Comparison of ENCODE assay signal across 1 cellular context in the genomic region with DNA sequence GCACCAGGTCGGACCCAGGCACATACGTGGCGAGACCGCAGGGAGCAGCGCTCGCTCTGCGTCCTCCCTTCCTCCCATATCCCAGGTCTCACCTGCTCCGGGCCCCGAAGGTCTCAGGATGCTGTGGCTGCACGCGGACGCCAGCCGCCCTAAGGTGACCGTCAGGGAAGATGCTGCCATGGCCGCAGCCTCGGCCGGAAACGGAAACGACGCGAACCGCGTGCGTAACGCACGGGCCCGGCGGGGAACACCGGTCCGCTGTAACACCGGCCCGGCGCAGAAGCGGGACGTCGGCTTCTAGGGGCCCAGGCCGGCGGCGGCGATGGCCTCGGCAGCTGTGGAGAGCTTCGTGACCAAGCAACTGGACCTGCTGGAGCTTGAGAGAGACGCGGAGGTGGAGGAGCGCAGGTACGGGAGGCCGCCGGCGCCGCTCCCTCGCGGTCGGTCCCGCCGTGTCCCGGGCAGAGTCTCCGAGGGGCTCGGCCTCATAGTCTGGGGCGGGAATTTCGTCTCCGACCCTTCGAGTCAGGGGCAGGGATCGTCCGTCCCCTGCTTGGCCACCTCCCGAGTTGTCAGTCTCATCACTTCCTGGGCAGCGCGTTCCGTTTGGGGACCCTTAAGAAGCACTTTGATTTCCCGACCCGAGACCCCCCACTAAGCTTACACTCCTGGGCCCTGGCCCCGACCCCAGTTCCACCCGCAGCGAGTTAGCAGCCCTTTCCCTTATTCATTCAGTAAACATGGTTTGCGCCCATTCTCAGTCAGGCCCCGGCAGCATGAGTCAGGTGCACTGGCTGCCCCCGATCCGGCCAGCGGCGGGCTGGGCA.
TF ChIP-seq lines count a peak whose summit lies in the region.

A gene (plus strand): TSS at position 261 of the 827 bp plus-strand sequence. CDS start 62 bp downstream, at position 323.
A gene (minus strand): TSS at position 202 of the 827 bp plus-strand sequence. CDS start 22 bp downstream, at position 180.

TF ChIP-seq in GM12878, 131 proteins besides CTCF, POLR2A, EP300 and RAD21 (continued from another document and continues in another):
- TF ChIP-seq ZNF274 (IDR thresholded peaks at IDR 0.05; ENCODE audit: insufficient read depth, insufficient read length) (no peak), BHLHE40 (IDR thresholded peaks at IDR 0.05; ENCODE audit: borderline replicate concordance in 1 of 2, low read depth in 2 of 2, low read length in 1 of 2) (peak; percentile 73 to 84; a peak in 3 of 4 replicates), RFX5 (IDR thresholded peaks at IDR 0.05; ENCODE audit: low read depth, low read length) (0 out of 2 replicates have a peak, but pooled peaks have one; percentile 35), SMAD1 (IDR thresholded peaks at IDR 0.05; ENCODE audit: low read depth, partially characterized antibody) (no peak), BRCA1 (IDR thresholded peaks at IDR 0.05; ENCODE audit: low read depth, low read length) (0 out of 2 replicates have a peak, but pooled peaks have one; percentile 11), TCF7 (IDR thresholded peaks at IDR 0.05; ENCODE audit: borderline replicate concordance) (no peak; the same call in 1 of the 2 replicates), POLR2AphosphoS2 (IDR thresholded peaks at IDR 0.05; ENCODE audit: low read depth, low read length) (peak; percentile 93; the same call in 1 of the 2 replicates), TAF1 (IDR thresholded peaks at IDR 0.05; ENCODE audit: borderline replicate concordance, low read depth, low read length) (peak; percentile 96), JUND (IDR thresholded peaks at IDR 0.05; ENCODE audit: low read depth, low read length) (no peak; the same call in 1 of the 2 replicates), PAX8 (IDR thresholded peaks at IDR 0.05) (no peak), FOXM1 (IDR thresholded peaks at IDR 0.05; ENCODE audit: low read depth, low read length) (no peak), CREM (IDR thresholded peaks at IDR 0.05; ENCODE audit: low read depth) (peak; percentile 99), EZH2 (IDR thresholded peaks at IDR 0.05; ENCODE audit: borderline replicate concordance, control insufficient read depth, low read depth, low read length) (no peak), SP1 (IDR thresholded peaks at IDR 0.05; ENCODE audit: low read depth, low read length) (peak; percentile 82), RELA (IDR thresholded peaks at IDR 0.05; ENCODE audit: borderline replicate concordance, partially characterized antibody) (peak; percentile 88), MEF2B (IDR thresholded peaks at IDR 0.05; ENCODE audit: partially characterized antibody, poor library complexity, severe bottlenecking) (peak; percentile 54), ZBED1 (IDR thresholded peaks at IDR 0.05; ENCODE audit: borderline replicate concordance) (0 out of 2 replicates have a peak, but pooled peaks have one; percentile 60), SMARCA5 (IDR thresholded peaks at IDR 0.05) (peak; percentile 94), STAT3 (IDR thresholded peaks at IDR 0.05; ENCODE audit: low read depth, low read length) (no peak), IRF4 (IDR thresholded peaks at IDR 0.05; ENCODE audit: low read depth, low read length) (peak; percentile 71), ASH2L (IDR thresholded peaks at IDR 0.05; ENCODE audit: borderline replicate concordance, low read depth) (0 out of 2 replicates have a peak, but pooled peaks have one; percentile 49), NR2F1 (conservative IDR thresholded peaks at IDR 0.05) (peak; percentile 65), RUNX3 (IDR thresholded peaks at IDR 0.05; ENCODE audit: low read length) (peak; percentile 88), CREB1 (IDR thresholded peaks at IDR 0.05; ENCODE audit: low read depth) (peak; percentile 98), STAT1 (conservative IDR thresholded peaks at IDR 0.05) (peak; percentile 91; the same call in 1 of the 2 replicates), RB1 (IDR thresholded peaks at IDR 0.05; ENCODE audit: borderline replicate concordance) (peak; percentile 94; the same call in 1 of the 2 replicates), NFXL1 (IDR thresholded peaks at IDR 0.05; ENCODE audit: borderline replicate concordance) (no peak), GABPA (IDR thresholded peaks at IDR 0.05; ENCODE audit: low read depth) (peak; percentile 99), TBL1XR1 (IDR thresholded peaks at IDR 0.05; ENCODE audit: low read depth, low read length) (peak; percentile 61; the same call in 1 of the 2 replicates), SPI1 (IDR thresholded peaks at IDR 0.05; ENCODE audit: borderline replicate concordance, insufficient read depth, low read depth, low read length) (no peak), YBX1 (IDR thresholded peaks at IDR 0.05) (no peak), ZNF622 (IDR thresholded peaks at IDR 0.05) (no peak), NFIC (IDR thresholded peaks at IDR 0.05; ENCODE audit: low read depth, low read length) (no peak), POU2F2 (IDR thresholded peaks at IDR 0.05; ENCODE audit: borderline replicate concordance, low read depth, low read length) (peak; percentile 95), NRF1 (conservative IDR thresholded peaks at IDR 0.05; ENCODE audit: low read depth, low read length) (no peak), ZNF384 (IDR thresholded peaks at IDR 0.05; ENCODE audit: borderline replicate concordance, low read depth, low read length) (no peak), ESRRA (IDR thresholded peaks at IDR 0.05; ENCODE audit: low read length) (peak; percentile 93), YY1 (IDR thresholded peaks at IDR 0.05; ENCODE audit: low read depth, low read length) (peak; percentile 97), SREBF2 (IDR thresholded peaks at IDR 0.05; ENCODE audit: low read length) (peak; percentile 69)
- TF ChIP-seq, protein P1, sequence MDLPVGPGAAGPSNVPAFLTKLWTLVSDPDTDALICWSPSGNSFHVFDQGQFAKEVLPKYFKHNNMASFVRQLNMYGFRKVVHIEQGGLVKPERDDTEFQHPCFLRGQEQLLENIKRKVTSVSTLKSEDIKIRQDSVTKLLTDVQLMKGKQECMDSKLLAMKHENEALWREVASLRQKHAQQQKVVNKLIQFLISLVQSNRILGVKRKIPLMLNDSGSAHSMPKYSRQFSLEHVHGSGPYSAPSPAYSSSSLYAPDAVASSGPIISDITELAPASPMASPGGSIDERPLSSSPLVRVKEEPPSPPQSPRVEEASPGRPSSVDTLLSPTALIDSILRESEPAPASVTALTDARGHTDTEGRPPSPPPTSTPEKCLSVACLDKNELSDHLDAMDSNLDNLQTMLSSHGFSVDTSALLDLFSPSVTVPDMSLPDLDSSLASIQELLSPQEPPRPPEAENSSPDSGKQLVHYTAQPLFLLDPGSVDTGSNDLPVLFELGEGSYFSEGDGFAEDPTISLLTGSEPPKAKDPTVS (IDR thresholded peaks at IDR 0.05; ENCODE audit: low read depth, low read length): peak; percentile 73
- TF ChIP-seq, protein P2, sequence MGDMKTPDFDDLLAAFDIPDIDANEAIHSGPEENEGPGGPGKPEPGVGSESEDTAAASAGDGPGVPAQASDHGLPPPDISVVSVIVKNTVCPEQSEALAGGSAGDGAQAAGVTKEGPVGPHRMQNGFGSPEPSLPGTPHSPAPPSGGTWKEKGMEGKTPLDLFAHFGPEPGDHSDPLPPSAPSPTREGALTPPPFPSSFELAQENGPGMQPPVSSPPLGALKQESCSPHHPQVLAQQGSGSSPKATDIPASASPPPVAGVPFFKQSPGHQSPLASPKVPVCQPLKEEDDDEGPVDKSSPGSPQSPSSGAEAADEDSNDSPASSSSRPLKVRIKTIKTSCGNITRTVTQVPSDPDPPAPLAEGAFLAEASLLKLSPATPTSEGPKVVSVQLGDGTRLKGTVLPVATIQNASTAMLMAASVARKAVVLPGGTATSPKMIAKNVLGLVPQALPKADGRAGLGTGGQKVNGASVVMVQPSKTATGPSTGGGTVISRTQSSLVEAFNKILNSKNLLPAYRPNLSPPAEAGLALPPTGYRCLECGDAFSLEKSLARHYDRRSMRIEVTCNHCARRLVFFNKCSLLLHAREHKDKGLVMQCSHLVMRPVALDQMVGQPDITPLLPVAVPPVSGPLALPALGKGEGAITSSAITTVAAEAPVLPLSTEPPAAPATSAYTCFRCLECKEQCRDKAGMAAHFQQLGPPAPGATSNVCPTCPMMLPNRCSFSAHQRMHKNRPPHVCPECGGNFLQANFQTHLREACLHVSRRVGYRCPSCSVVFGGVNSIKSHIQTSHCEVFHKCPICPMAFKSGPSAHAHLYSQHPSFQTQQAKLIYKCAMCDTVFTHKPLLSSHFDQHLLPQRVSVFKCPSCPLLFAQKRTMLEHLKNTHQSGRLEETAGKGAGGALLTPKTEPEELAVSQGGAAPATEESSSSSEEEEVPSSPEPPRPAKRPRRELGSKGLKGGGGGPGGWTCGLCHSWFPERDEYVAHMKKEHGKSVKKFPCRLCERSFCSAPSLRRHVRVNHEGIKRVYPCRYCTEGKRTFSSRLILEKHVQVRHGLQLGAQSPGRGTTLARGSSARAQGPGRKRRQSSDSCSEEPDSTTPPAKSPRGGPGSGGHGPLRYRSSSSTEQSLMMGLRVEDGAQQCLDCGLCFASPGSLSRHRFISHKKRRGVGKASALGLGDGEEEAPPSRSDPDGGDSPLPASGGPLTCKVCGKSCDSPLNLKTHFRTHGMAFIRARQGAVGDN (IDR thresholded peaks at IDR 0.05): peak; percentile 54
- TF ChIP-seq, protein P3, sequence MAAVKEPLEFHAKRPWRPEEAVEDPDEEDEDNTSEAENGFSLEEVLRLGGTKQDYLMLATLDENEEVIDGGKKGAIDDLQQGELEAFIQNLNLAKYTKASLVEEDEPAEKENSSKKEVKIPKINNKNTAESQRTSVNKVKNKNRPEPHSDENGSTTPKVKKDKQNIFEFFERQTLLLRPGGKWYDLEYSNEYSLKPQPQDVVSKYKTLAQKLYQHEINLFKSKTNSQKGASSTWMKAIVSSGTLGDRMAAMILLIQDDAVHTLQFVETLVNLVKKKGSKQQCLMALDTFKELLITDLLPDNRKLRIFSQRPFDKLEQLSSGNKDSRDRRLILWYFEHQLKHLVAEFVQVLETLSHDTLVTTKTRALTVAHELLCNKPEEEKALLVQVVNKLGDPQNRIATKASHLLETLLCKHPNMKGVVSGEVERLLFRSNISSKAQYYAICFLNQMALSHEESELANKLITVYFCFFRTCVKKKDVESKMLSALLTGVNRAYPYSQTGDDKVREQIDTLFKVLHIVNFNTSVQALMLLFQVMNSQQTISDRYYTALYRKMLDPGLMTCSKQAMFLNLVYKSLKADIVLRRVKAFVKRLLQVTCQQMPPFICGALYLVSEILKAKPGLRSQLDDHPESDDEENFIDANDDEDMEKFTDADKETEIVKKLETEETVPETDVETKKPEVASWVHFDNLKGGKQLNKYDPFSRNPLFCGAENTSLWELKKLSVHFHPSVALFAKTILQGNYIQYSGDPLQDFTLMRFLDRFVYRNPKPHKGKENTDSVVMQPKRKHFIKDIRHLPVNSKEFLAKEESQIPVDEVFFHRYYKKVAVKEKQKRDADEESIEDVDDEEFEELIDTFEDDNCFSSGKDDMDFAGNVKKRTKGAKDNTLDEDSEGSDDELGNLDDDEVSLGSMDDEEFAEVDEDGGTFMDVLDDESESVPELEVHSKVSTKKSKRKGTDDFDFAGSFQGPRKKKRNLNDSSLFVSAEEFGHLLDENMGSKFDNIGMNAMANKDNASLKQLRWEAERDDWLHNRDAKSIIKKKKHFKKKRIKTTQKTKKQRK (IDR thresholded peaks at IDR 0.05; ENCODE audit: low read depth, low read length): no peak
- TF ChIP-seq, protein P4, sequence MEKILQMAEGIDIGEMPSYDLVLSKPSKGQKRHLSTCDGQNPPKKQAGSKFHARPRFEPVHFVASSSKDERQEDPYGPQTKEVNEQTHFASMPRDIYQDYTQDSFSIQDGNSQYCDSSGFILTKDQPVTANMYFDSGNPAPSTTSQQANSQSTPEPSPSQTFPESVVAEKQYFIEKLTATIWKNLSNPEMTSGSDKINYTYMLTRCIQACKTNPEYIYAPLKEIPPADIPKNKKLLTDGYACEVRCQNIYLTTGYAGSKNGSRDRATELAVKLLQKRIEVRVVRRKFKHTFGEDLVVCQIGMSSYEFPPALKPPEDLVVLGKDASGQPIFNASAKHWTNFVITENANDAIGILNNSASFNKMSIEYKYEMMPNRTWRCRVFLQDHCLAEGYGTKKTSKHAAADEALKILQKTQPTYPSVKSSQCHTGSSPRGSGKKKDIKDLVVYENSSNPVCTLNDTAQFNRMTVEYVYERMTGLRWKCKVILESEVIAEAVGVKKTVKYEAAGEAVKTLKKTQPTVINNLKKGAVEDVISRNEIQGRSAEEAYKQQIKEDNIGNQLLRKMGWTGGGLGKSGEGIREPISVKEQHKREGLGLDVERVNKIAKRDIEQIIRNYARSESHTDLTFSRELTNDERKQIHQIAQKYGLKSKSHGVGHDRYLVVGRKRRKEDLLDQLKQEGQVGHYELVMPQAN (conservative IDR thresholded peaks at IDR 0.05): peak; percentile 79
- TF ChIP-seq, protein P5, sequence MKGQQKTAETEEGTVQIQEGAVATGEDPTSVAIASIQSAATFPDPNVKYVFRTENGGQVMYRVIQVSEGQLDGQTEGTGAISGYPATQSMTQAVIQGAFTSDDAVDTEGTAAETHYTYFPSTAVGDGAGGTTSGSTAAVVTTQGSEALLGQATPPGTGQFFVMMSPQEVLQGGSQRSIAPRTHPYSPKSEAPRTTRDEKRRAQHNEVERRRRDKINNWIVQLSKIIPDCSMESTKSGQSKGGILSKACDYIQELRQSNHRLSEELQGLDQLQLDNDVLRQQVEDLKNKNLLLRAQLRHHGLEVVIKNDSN (IDR thresholded peaks at IDR 0.05; ENCODE audit: borderline replicate concordance, extremely low read length, insufficient read depth, low read depth, low read length): peak; percentile 52
- TF ChIP-seq, protein P6, sequence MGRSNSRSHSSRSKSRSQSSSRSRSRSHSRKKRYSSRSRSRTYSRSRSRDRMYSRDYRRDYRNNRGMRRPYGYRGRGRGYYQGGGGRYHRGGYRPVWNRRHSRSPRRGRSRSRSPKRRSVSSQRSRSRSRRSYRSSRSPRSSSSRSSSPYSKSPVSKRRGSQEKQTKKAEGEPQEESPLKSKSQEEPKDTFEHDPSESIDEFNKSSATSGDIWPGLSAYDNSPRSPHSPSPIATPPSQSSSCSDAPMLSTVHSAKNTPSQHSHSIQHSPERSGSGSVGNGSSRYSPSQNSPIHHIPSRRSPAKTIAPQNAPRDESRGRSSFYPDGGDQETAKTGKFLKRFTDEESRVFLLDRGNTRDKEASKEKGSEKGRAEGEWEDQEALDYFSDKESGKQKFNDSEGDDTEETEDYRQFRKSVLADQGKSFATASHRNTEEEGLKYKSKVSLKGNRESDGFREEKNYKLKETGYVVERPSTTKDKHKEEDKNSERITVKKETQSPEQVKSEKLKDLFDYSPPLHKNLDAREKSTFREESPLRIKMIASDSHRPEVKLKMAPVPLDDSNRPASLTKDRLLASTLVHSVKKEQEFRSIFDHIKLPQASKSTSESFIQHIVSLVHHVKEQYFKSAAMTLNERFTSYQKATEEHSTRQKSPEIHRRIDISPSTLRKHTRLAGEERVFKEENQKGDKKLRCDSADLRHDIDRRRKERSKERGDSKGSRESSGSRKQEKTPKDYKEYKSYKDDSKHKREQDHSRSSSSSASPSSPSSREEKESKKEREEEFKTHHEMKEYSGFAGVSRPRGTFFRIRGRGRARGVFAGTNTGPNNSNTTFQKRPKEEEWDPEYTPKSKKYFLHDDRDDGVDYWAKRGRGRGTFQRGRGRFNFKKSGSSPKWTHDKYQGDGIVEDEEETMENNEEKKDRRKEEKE (IDR thresholded peaks at IDR 0.05): no peak; the same call in 1 of the 2 replicates
